In genomic region chr9:114484215-114484853, GRCh38 we compare ENCODE assay signal across 12 cellular contexts. TPM values are rescaled to one million over a fixed set of nuclear protein-coding genes. Genes with fewer than 3 reads are reported as not detected.
DNase-seq lines count a peak whose midpoint lies in the region; ATAC-seq and TF ChIP-seq lines count a peak whose summit lies in the region.
"Had no signal": no experiment of that assay in that cellular context is flagged by ENCODE, and none has a peak within 500 bp of the region (broad histone marks: within the 10 kb centered on the region; RNA-seq: fewer than 3 reads in every experiment).

No MANE protein-coding gene starts in this region.

- H3K27me3 Mint-ChIP-seq in activated CD8-positive, alpha-beta T cell treated with anti-CD3 and anti-CD28 coated beads for 36 hours: no peaks in the 10 kb centered on the region

- peaks cover 30% of the 10 kb centered on the region for H3K4me1 ChIP-seq in ACC112 (ENCODE audit: control insufficient read depth, insufficient read depth, low read length, unreplicated experiment)

- H3K27ac ChIP-seq in ACC112 (ENCODE audit: low read depth, low read length): peak overlapping the region; percentile 35; the same call in 1 of the 2 replicates
- H3K27ac ChIP-seq: gastroesophageal sphincter had no signal

- TF ChIP-seq CTCF in activated CD8-positive, alpha-beta T cell treated with anti-CD3 and anti-CD28 coated beads for 36 hours (IDR thresholded peaks at IDR 0.05): no peak

- no peaks in the 10 kb centered on the region for H3K36me3 ChIP-seq in ACC112 (ENCODE audit: insufficient read depth, low read length)
- H3K36me3 ChIP-seq: gastroesophageal sphincter had no signal

- H3K79me2 ChIP-seq in ACC112 (ENCODE audit: control insufficient read depth, insufficient read depth, low read length, unreplicated experiment): no peaks in the 10 kb centered on the region

- H3K9me3 Mint-ChIP-seq in activated CD8-positive, alpha-beta T cell treated with anti-CD3 and anti-CD28 coated beads for 36 hours: no peaks in the 10 kb centered on the region

- peak overlapping the region; percentile 83 for H3K27ac Mint-ChIP-seq in activated CD8-positive, alpha-beta T cell treated with anti-CD3 and anti-CD28 coated beads for 36 hours

- no peaks in the 10 kb centered on the region for H3K27me3 ChIP-seq in ACC112 (ENCODE audit: insufficient read depth, low read length)
- H3K27me3 ChIP-seq: gastroesophageal sphincter had no signal

- POLR2A ChIA-PET in activated CD8-positive, alpha-beta T cell treated with anti-CD3 and anti-CD28 coated beads for 36 hours (lab: Charles Lee): interaction anchor here (0.7 to 1.5 kb wide), 2 partner anchors 20 to 174 kb away, joined by 3 to 6 read pairs; no protein-coding TSS in a partner anchor

- CTCF ChIA-PET in activated CD8-positive, alpha-beta T cell treated with anti-CD3 and anti-CD28 coated beads for 36 hours (lab: Charles Lee): interaction anchor here (1.0 to 6.8 kb wide), 4 partner anchors 12 to 167 kb away, joined by 5 to 95 read pairs (median 48); partner anchors contain the start of gene WHRN

- intact Hi-C loops in activated CD8-positive, alpha-beta T cell treated with anti-CD3 and anti-CD28 coated beads for 36 hours (cut with micrococcal nuclease): no loop called here

- peaks cover 42% of the 10 kb centered on the region for H3K4me1 Mint-ChIP-seq in activated CD8-positive, alpha-beta T cell treated with anti-CD3 and anti-CD28 coated beads for 36 hours (ENCODE audit: low read depth)

- H3K4me3 ChIP-seq in ACC112 (ENCODE audit: low read depth, low read length): no peak overlapping the region
- H3K4me3 ChIP-seq: gastroesophageal sphincter, mucosa of descending colon had no signal

- no peak overlapping the region for H3K4me3 Mint-ChIP-seq in activated CD8-positive, alpha-beta T cell treated with anti-CD3 and anti-CD28 coated beads for 36 hours

- ATAC-seq in GM18498 (IDR thresholded peaks at IDR 0.05; ENCODE audit: unreplicated experiment) (peak; percentile 6), HG02759 (IDR thresholded peaks at IDR 0.05; ENCODE audit: unreplicated experiment) (peak; percentile 18), HG03159 (IDR thresholded peaks at IDR 0.05; ENCODE audit: unreplicated experiment) (no peak)
- ATAC-seq in activated CD8-positive, alpha-beta T cell treated with anti-CD3 and anti-CD28 coated beads for 36 hours: no peak
- ATAC-seq: gastroesophageal sphincter had no signal

- no peak for DNase-seq in activated CD8-positive, alpha-beta T cell treated with anti-CD3 and anti-CD28 coated beads for 36 hours
- DNase-seq in GM19238 (ENCODE audit: insufficient read length, low spot score) (no peak), SK-N-DZ (ENCODE audit: low spot score) (no peak), SW 1271 (lab: John Stamatoyannopoulos, UW) (no peak)
- DNase-seq: GOT3, substantia nigra had no signal

- no peaks in the 10 kb centered on the region for H3K36me3 Mint-ChIP-seq in activated CD8-positive, alpha-beta T cell treated with anti-CD3 and anti-CD28 coated beads for 36 hours (ENCODE audit: low read depth)

- no peak overlapping the region for H2AFZ ChIP-seq in ACC112 (ENCODE audit: low read length, unreplicated experiment)

RNA-seq across cellular contexts. Expression of gene WHRN, which starts 20.9 kb away (rescaled TPM):
- 10 to 100 TPM; 12.6 to 14.9 TPM for total RNA-seq in activated CD8-positive, alpha-beta T cell treated with anti-CD3 and anti-CD28 coated beads for 36 hours
- polyA plus RNA-seq in SK-N-DZ (2014; cell fraction: cytosol; rRNA removed): 0.08 and 0.09 TPM in 2 replicates
- polyA plus RNA-seq in SK-N-DZ (2014; cell fraction: nucleus; rRNA removed): 0.64 and 0.78 TPM in 2 replicates

Comparison
In these comparisons a context has a peak if more than half of its experiments do, and no peak if none do; other contexts are left out.
1. ATAC-seq: peak in GM18498 (single experiment) and HG02759 (single experiment); none in activated CD8-positive, alpha-beta T cell treated with anti-CD3 and anti-CD28 coated beads for 36 hours (single experiment) and HG03159 (single experiment).